ENCODE assay signal across 30 cellular contexts in the genomic region with DNA sequence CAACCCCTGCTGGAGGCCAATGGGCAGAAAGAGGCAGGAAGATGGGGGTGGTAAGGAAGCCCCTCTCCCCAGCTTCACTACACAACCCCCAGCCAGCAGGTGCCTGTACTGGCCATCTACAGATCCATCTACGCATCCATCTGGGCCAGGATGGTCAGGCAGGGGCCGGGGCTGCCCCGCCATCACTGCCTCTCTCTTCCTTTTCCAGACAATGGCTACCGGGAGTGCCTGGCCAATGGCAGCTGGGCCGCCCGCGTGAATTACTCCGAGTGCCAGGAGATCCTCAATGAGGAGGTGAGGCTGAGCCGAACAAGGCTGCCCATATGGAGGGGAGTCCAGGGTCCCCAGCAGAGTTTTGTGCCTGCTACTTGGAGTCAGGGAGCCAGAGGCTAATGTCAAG. TPM values are rescaled to one million over a fixed set of nuclear protein-coding genes. Genes with fewer than 3 reads are reported as not detected.
"Had no signal": no experiment of that assay in that cellular context is flagged by ENCODE, and none has a peak within 500 bp of the region (broad histone marks: within the 10 kb centered on the region; RNA-seq: fewer than 3 reads in every experiment).

No MANE protein-coding gene starts in this region.

- H3K36me3 Mint-ChIP-seq: stimulated activated effector memory CD8-positive, alpha-beta T cell treated with anti-CD3 and anti-CD28 coated beads, Interleukin-12 subunit alpha, Interleukin-12 subunit beta, amount 100 ng/mL, for 72 hours; stimulated activated memory B cell treated with anti-CD40 and anti-IgM and Interleukin-4, amounts not matched to agents 10 μg/mL and 1 μg/mL and 100 μg/mL, for 72 hours; stimulated activated naive B cell treated with anti-CD40 and anti-IgM and Interleukin-4, amounts not matched to agents 10 μg/mL and 1 μg/mL and 100 μg/mL, for 72 hours; type B pancreatic cell had no signal

- H3K36me3 ChIP-seq: stomach, thoracic aorta, thyroid gland, tibial artery, tibial nerve, transverse colon, upper lobe of left lung, upper lobe of right lung, uterus, vagina had no signal

- H3K27ac ChIP-seq: stomach, testis, thoracic aorta, thyroid gland, tibial artery, tibial nerve, transverse colon, upper lobe of left lung, upper lobe of right lung, uterus, vagina had no signal

- H3K9me3 Mint-ChIP-seq: stimulated activated effector memory CD8-positive, alpha-beta T cell treated with anti-CD3 and anti-CD28 coated beads, Interleukin-12 subunit alpha, Interleukin-12 subunit beta, amount 100 ng/mL, for 72 hours; stimulated activated memory B cell treated with anti-CD40 and anti-IgM and Interleukin-4, amounts not matched to agents 10 μg/mL and 1 μg/mL and 100 μg/mL, for 72 hours; stimulated activated naive B cell treated with anti-CD40 and anti-IgM and Interleukin-4, amounts not matched to agents 10 μg/mL and 1 μg/mL and 100 μg/mL, for 72 hours; stimulated activated naive CD8-positive, alpha-beta T cell treated with anti-CD3 and anti-CD28 coated beads, Interleukin-15, amount 100 ng/mL, for 72 hours; stimulated activated naive CD8-positive, alpha-beta T cell treated with anti-CD3 and anti-CD28 coated beads, Interleukin-15, Interleukin-2, amounts not matched to agents 100 ng/mL and 50 ng/mL, for 24 hours; type B pancreatic cell had no signal

- H3K9me3 ChIP-seq: stomach, testis, thoracic aorta, thyroid gland, tibial artery, tibial nerve, transverse colon, upper lobe of left lung, upper lobe of right lung, uterus, vagina had no signal

- H3K27me3 ChIP-seq: testis, thyroid gland, upper lobe of left lung, uterus, vagina had no signal

- H3K4me1 Mint-ChIP-seq: stimulated activated effector memory CD8-positive, alpha-beta T cell treated with anti-CD3 and anti-CD28 coated beads, Interleukin-12 subunit alpha, Interleukin-12 subunit beta, amount 100 ng/mL, for 72 hours; stimulated activated memory B cell treated with anti-CD40 and anti-IgM and Interleukin-4, amounts not matched to agents 10 μg/mL and 1 μg/mL and 100 μg/mL, for 72 hours; stimulated activated naive CD8-positive, alpha-beta T cell treated with anti-CD3 and anti-CD28 coated beads, Interleukin-15, amount 100 ng/mL, for 72 hours had no signal

- H3K4me3 ChIP-seq: stomach, testis, thoracic aorta, thyroid gland, tibial artery, tibial nerve, transverse colon, upper lobe of left lung, upper lobe of right lung, uterus, vagina had no signal

- ATAC-seq: stimulated activated effector memory CD8-positive, alpha-beta T cell treated with anti-CD3 and anti-CD28 coated beads, Interleukin-12 subunit alpha, Interleukin-12 subunit beta, amount 100 ng/mL, for 72 hours; stimulated activated memory B cell treated with anti-CD40 and anti-IgM and Interleukin-4, amounts not matched to agents 10 μg/mL and 1 μg/mL and 100 μg/mL, for 72 hours; stimulated activated naive CD8-positive, alpha-beta T cell treated with anti-CD3 and anti-CD28 coated beads, Interleukin-15, amount 100 ng/mL, for 72 hours; stimulated activated naive CD8-positive, alpha-beta T cell treated with anti-CD3 and anti-CD28 coated beads, Interleukin-15, Interleukin-2, amounts not matched to agents 100 U/mL and 50 U/mL, for 24 hours; upper lobe of right lung had no signal

- H3K27ac Mint-ChIP-seq: stimulated activated effector memory CD8-positive, alpha-beta T cell treated with anti-CD3 and anti-CD28 coated beads, Interleukin-12 subunit alpha, Interleukin-12 subunit beta, amount 100 ng/mL, for 72 hours; stimulated activated memory B cell treated with anti-CD40 and anti-IgM and Interleukin-4, amounts not matched to agents 10 μg/mL and 1 μg/mL and 100 μg/mL, for 72 hours; stimulated activated naive B cell treated with anti-CD40 and anti-IgM and Interleukin-4, amounts not matched to agents 10 μg/mL and 1 μg/mL and 100 μg/mL, for 72 hours; stimulated activated naive CD8-positive, alpha-beta T cell treated with anti-CD3 and anti-CD28 coated beads, Interleukin-15, amount 100 ng/mL, for 72 hours; stimulated activated naive CD8-positive, alpha-beta T cell treated with anti-CD3 and anti-CD28 coated beads, Interleukin-15, Interleukin-2, amounts not matched to agents 100 ng/mL and 50 ng/mL, for 24 hours; type B pancreatic cell had no signal

- DNase-seq: stimulated activated CD4-positive, alpha-beta T cell treated with anti-CD3 and anti-CD28 coated beads, Interleukin-2, amount 100 ng/mL, for 48 hours; stimulated activated CD4-positive, alpha-beta T cell treated with anti-CD3 and anti-CD28 coated beads, Interleukin-4, amount 100 ng/mL, for 1 hour; stimulated activated CD4-positive, alpha-beta T cell treated with anti-CD3 and anti-CD28 coated beads, Interleukin-4, amount 100 ng/mL, for 24 hours; stimulated activated CD4-positive, alpha-beta T cell treated with anti-CD3 and anti-CD28 coated beads, Interleukin-4, amount 100 ng/mL, for 4 hours; stimulated activated CD8-positive, alpha-beta memory T cell treated with anti-CD3 and anti-CD28 coated beads, Interleukin-4, amount 100 ng/mL, for 48 hours; stimulated activated naive B cell treated with anti-CD40 and anti-IgM and Interleukin-4, amounts not matched to agents 10 μg/mL and 1 μg/mL and 100 μg/mL, for 72 hours; stimulated activated naive CD4-positive, alpha-beta T cell; stimulated activated naive CD4-positive, alpha-beta T cell treated with Interleukin-2 at 50 U/mL for 16 hours; stimulated activated naive CD8-positive, alpha-beta T cell treated with anti-CD3 and anti-CD28 coated beads, Interleukin-15, amount 100 ng/mL, for 72 hours; stimulated activated naive CD8-positive, alpha-beta T cell treated with anti-CD3 and anti-CD28 coated beads, Interleukin-15, Interleukin-2, amounts not matched to agents 100 U/mL and 50 U/mL, for 24 hours; stomach; testis; thyroid gland; tibial artery; transverse colon; trophoblast cell; upper lobe of right lung; uterus had no signal

- H3K4me3 Mint-ChIP-seq: stimulated activated effector memory CD8-positive, alpha-beta T cell treated with anti-CD3 and anti-CD28 coated beads, Interleukin-12 subunit alpha, Interleukin-12 subunit beta, amount 100 ng/mL, for 72 hours; stimulated activated memory B cell treated with anti-CD40 and anti-IgM and Interleukin-4, amounts not matched to agents 10 μg/mL and 1 μg/mL and 100 μg/mL, for 72 hours; stimulated activated naive B cell treated with anti-CD40 and anti-IgM and Interleukin-4, amounts not matched to agents 10 μg/mL and 1 μg/mL and 100 μg/mL, for 72 hours; stimulated activated naive CD8-positive, alpha-beta T cell treated with anti-CD3 and anti-CD28 coated beads, Interleukin-15, amount 100 ng/mL, for 72 hours; stimulated activated naive CD8-positive, alpha-beta T cell treated with anti-CD3 and anti-CD28 coated beads, Interleukin-15, Interleukin-2, amounts not matched to agents 100 ng/mL and 50 ng/mL, for 24 hours; type B pancreatic cell had no signal

- H3K4me1 ChIP-seq: stomach, testis, thyroid gland, tibial artery, tibial nerve, transverse colon, upper lobe of right lung, uterus, vagina had no signal

RNA-seq across cellular contexts. Expression of a gene that starts 23.5 kb away (rescaled TPM):
- total RNA-seq: stomach, subcutaneous adipose tissue, thoracic aorta, tibial nerve, transverse colon, upper lobe of left lung, upper lobe of right lung, ureter, urinary bladder, uterus, vagina had no signal
- polyA plus RNA-seq: stomach, thymus, urinary bladder had no signal

RNA-seq across cellular contexts. Expression of a gene that starts 37.0 kb away (rescaled TPM):
- total RNA-seq: stomach, thoracic aorta, thyroid gland, tibial nerve, transverse colon, upper lobe of left lung, upper lobe of right lung, ureter had no signal
- polyA plus RNA-seq: stomach had no signal
